8 cellular contexts compared by ENCODE assay signal in genomic region chr9:35905912-35906679, GRCh38. TPM values are rescaled to one million over a fixed set of nuclear protein-coding genes. Genes with fewer than 3 reads are reported as not detected.
DNase-seq lines count a peak whose midpoint lies in the region; ATAC-seq and TF ChIP-seq lines count a peak whose summit lies in the region.

Gene HRCT1, plus strand, starts transcription at chr9:35906202. Its CDS starts 86 bp downstream, at chr9:35906288.

- H3K4me3 ChIP-seq in AG04449 (ENCODE audit: low read depth, low read length) (0 out of 2 replicates have a peak within 1 kb of the TSS, but pooled peaks have one; percentile 36), suprapubic skin (peak within 1 kb of the TSS; percentile 41)

- H3K27ac ChIP-seq in layer of hippocampus (ENCODE audit: low read depth, low read length): peak within 1 kb of the TSS; percentile 82
- peak within 1 kb of the TSS; percentile 96 for H3K27ac ChIP-seq in suprapubic skin

- H3K27ac Mint-ChIP-seq in MCF 10A (ENCODE audit: low read depth, unreplicated experiment): peak within 1 kb of the TSS; percentile 76

- no peaks in the 10 kb centered on the region for H3K36me3 Mint-ChIP-seq in MCF 10A (ENCODE audit: insufficient read depth, unreplicated experiment)

- H3K9me3 ChIP-seq in suprapubic skin: no peaks in the 10 kb centered on the region

- peaks cover 46% of the 10 kb centered on the region for H3K4me1 Mint-ChIP-seq in MCF 10A (ENCODE audit: insufficient read depth, unreplicated experiment)

- H3K9me3 Mint-ChIP-seq in MCF 10A (ENCODE audit: unreplicated experiment): no peaks in the 10 kb centered on the region

- in situ Hi-C loops in GM13976 (cut with MboI; ENCODE audit: low sequenced_read_pairs, unreplicated experiment): no loop called here

- no peaks in the 10 kb centered on the region for H3K36me3 ChIP-seq in suprapubic skin

- H3K4me1 ChIP-seq in suprapubic skin: peaks cover 75% of the 10 kb centered on the region

- no peak for TF ChIP-seq CTCF in AG04449 (IDR thresholded peaks at IDR 0.05; ENCODE audit: insufficient read depth, low read length, missing control alignments)
- no peak for TF ChIP-seq CTCF in MCF 10A (IDR thresholded peaks at IDR 0.05; ENCODE audit: unreplicated experiment)
- TF ChIP-seq CTCF in suprapubic skin (IDR thresholded peaks at IDR 0.05): no peak
- TF ChIP-seq CTCF in GM13976 (IDR thresholded peaks at IDR 0.05; ENCODE audit: borderline replicate concordance, control extremely low read depth, extremely low read depth, insufficient read depth, missing control alignments): no peak

- POLR2A ChIA-PET in AG04449 (lab: Yijun Ruan, JAX): interaction anchor here (0.6 to 2.6 kb wide), 12 partner anchors 14 to 178 kb away, joined by 3 to 15 read pairs (median 5); partner anchors contain the start of gene RECK
- POLR2A ChIA-PET in MCF 10A (lab: Yijun Ruan, JAX): interaction anchor here (0.6 to 4.8 kb wide), 23 partner anchors 9 to 810 kb away, joined by 3 to 55 read pairs (median 5); partner anchors contain the start of genes CCDC107, CLTA, CREB3 and GBA2

- no peaks in the 10 kb centered on the region for H3K27me3 Mint-ChIP-seq in MCF 10A (ENCODE audit: insufficient read depth, unreplicated experiment)

- 44% methylated on average over 17 of the region's 30 CpGs for WGBS in suprapubic skin

- intact Hi-C loops in MCF 10A (cut with micrococcal nuclease): loop anchor here (2.0 to 10.0 kb wide), 2 partner anchors 115 to 251 kb away; partner anchors contain the start of genes CCDC107, NPR2, RMRP and SIT1

- DNase-seq in AG04449 (ENCODE audit: low read depth, low spot score) (peak; percentile 69), M059J (ENCODE audit: low read depth) (peak; percentile 99), MCF 10A (ENCODE audit: unreplicated experiment) (peak; percentile 99), suprapubic skin (ENCODE audit: low spot score in 2 of 2) (peak; percentile 94 to 96), GM13976 (ENCODE audit: low spot score) (no peak), NCI-H1417 treated with DMSO at 0.1 percent for 48 hours (lab: John Stamatoyannopoulos, UW) (no peak)

- peak within 1 kb of the TSS; percentile 78 for H3K4me3 Mint-ChIP-seq in MCF 10A (ENCODE audit: unreplicated experiment)

- BruUV-seq in MCF 10A (replicated peaks; lab: Mats Ljungman, UMichigan): no TSS peak

- H3K27me3 ChIP-seq in layer of hippocampus (ENCODE audit: control insufficient read depth, insufficient read depth, low read length) (no peaks in the 10 kb centered on the region), suprapubic skin (peaks cover 3% of the 10 kb centered on the region)

- ATAC-seq in GM18867 (IDR thresholded peaks at IDR 0.05; ENCODE audit: unreplicated experiment): no peak

- CTCF ChIA-PET in AG04449 (lab: Yijun Ruan, JAX) (interaction anchor here (0.8 to 12.6 kb wide), 15 partner anchors 9 to 116 kb away, joined by 3 to 207 read pairs (median 8); partner anchors contain the start of gene HINT2), MCF 10A (lab: Yijun Ruan, JAX) (interaction anchor here (0.6 to 7.8 kb wide), 10 partner anchors 9 to 285 kb away, joined by 3 to 88 read pairs (median 4); no protein-coding TSS in a partner anchor)

- TF ChIP-seq POLR2A in suprapubic skin (IDR thresholded peaks at IDR 0.05): no peak

- no peak for TF ChIP-seq EP300 in suprapubic skin (IDR thresholded peaks at IDR 0.05)

RNA-seq across cellular contexts. Expression of gene HRCT1, which starts in this region (rescaled TPM):
- total RNA-seq in M059J (2014; rRNA removed; shearing (Covaris generic)): 1.6 and 3.1 TPM in 2 replicates
- 4.4 and 6.0 TPM in 2 replicates for total RNA-seq in MCF 10A (2022)
- total RNA-seq in suprapubic skin: 1 to 10 TPM; 1.2 to 5.8 (median 2.9) TPM

Comparison
In these comparisons a context has a peak if more than half of its experiments do, and no peak if none do; other contexts are left out.
1. DNase-seq: peak in AG04449 (single experiment), M059J (single experiment), MCF 10A (single experiment) and suprapubic skin (2 of 2); none in GM13976 (single experiment) and NCI-H1417 treated with DMSO at 0.1 percent for 48 hours (single experiment).